ENCODE assay signal across 16 cellular contexts in genomic region chr20:47127986-47128385, GRCh38.
DNase-seq lines count a peak whose midpoint lies in the region; ATAC-seq and TF ChIP-seq lines count a peak whose summit lies in the region.
"Had no signal": no experiment of that assay in that cellular context is flagged by ENCODE, and none has a peak within 500 bp of the region (broad histone marks: within the 10 kb centered on the region; RNA-seq: fewer than 3 reads in every experiment).

No MANE protein-coding gene starts in this region.

- intact Hi-C loops in psoas muscle (cut with DNase I) = no loop called here

- TF ChIP-seq CTCF in psoas muscle (IDR thresholded peaks at IDR 0.05) = no peak

- WGBS in psoas muscle, 3 donors = 11 to 18% (median 16%) methylated on average over 6 of the region's 6 CpGs

- H3K27me3 ChIP-seq in H7 (ENCODE audit: control insufficient read depth, insufficient read depth, low read length) (no peaks in the 10 kb centered on the region), psoas muscle (ENCODE audit: insufficient read depth in 3 of 3, low read length in 2 of 3) (no peaks in the 10 kb centered on the region)

- ATAC-seq in psoas muscle (peak in 2 of 4 donors; percentile 32 to 36), HG02870 (IDR thresholded peaks at IDR 0.05; ENCODE audit: unreplicated experiment) (no peak), HG03196 (IDR thresholded peaks at IDR 0.05; ENCODE audit: unreplicated experiment) (no peak)
- ATAC-seq: right cardiac atrium had no signal

- DNase-seq in H7 (peak; percentile 40), NCI-H2227 treated with DMSO at 0.1 percent for 48 hours (lab: John Stamatoyannopoulos, UW) (peak; percentile 9), globus pallidus (ENCODE audit: low spot score) (peak; percentile 6), psoas muscle (peak in 1 of 2 donors; percentile 52), COLO668 (lab: John Stamatoyannopoulos, UW; ENCODE audit: unreplicated experiment) (no peak)
- DNase-seq: activated CD4-positive, alpha-beta memory T cell treated with anti-CD3 and anti-CD28 coated beads for 36 hours; activated naive CD4-positive, alpha-beta T cell treated with anti-CD3 and anti-CD28 coated beads, Interleukin-2, amount 50 U/mL, for 16 hours; activated T-cell treated with anti-CD3 and anti-CD28 coated beads, Interleukin-2, amount 50 U/mL, for 24 hours; COR-L47; NCI-H2081 treated with DMSO at 0.1 percent for 48 hours; right cardiac atrium; stimulated activated CD4-positive, alpha-beta T cell treated with anti-CD3 and anti-CD28 coated beads, Interleukin-2, amount 100 ng/mL, for 48 hours; T-helper 1 cell had no signal

- H3K9me3 ChIP-seq in psoas muscle = no peaks in the 10 kb centered on the region

- H3K4me1 ChIP-seq in psoas muscle = no peaks in the 10 kb centered on the region

- peak overlapping the region; percentile 10 for H3K27ac ChIP-seq in psoas muscle

- H3K36me3 ChIP-seq in H7 (replicated peaks; ENCODE audit: control insufficient read depth, insufficient read depth, low read length) (no peaks in the 10 kb centered on the region), psoas muscle (ENCODE audit: insufficient read depth in 1 of 2, low read depth in 1 of 2) (no peaks in the 10 kb centered on the region)

- H3K4me3 ChIP-seq in H7 (ENCODE audit: insufficient read depth, low read depth, low read length) (no peak overlapping the region), psoas muscle (no peak overlapping the region)
- H3K4me3 ChIP-seq: lung had no signal
